ENCODE assay signal across 8 cellular contexts in the genomic region with DNA sequence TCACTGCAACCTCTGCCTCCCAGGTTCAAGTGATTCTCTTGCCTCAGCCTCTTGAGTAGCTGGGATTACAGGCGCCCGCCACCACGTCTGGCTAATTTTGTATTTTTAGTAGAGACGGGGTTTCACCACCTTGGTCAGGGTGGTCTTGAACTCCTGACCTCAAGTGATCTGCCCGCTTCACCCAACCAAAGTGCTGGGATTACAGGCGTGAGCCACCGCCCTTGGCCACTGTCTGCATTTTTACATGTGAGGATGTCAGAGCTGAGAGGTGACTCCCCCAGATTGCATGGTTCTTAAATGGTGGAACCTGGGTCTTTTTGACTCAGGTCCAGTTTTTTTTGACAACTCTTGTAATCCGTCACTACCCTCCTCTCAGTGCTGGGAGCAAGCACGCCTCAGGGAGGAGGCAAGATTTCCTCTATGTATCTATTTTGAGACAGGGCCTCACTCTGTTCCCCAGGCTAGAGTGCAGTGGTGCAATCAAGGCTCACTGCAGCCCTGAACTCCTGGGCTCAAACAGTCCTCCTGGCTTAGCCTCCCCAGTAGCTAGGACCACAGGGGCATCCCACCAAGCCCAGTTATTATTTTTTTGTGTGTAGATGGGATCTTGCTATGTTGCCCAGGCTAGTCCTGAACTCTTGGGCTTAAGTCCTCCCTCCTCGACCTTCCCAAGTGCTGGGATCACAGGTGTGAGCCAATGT. TPM values are rescaled to one million over a fixed set of nuclear protein-coding genes. Genes with fewer than 3 reads are reported as not detected.
DNase-seq lines count a peak whose midpoint lies in the region; ATAC-seq and TF ChIP-seq lines count a peak whose summit lies in the region.
"Had no signal": no experiment of that assay in that cellular context is flagged by ENCODE, and none has a peak within 500 bp of the region (broad histone marks: within the 10 kb centered on the region; RNA-seq: fewer than 3 reads in every experiment).

No MANE protein-coding gene starts in this region.

- peaks cover 37% of the 10 kb centered on the region for H3K4me1 Mint-ChIP-seq in stimulated activated memory B cell treated with anti-CD40 and anti-IgM and Interleukin-4, amounts not matched to agents 10 μg/mL and 1 μg/mL and 100 μg/mL, for 72 hours

- peak overlapping the region; percentile 84 for H3K27ac ChIP-seq in HCT116 (ENCODE audit: low read depth, low read length)
- H3K27ac ChIP-seq in WERI-Rb-1, result peak overlapping the region; percentile 99
- H3K27ac ChIP-seq in right atrium auricular region, result peak overlapping the region; percentile 95 to 97

- DNase-seq in HCT116 (ENCODE audit: low read depth, low spot score) (no peak), WERI-Rb-1 (no peak), right atrium auricular region (ENCODE audit: low spot score) (no peak), T-helper 9 cell (no peak)
- DNase-seq: NK-92 treated with Interleukin-12 subunit alpha and Interleukin-12 subunit beta, amount 100 ng/mL, for 24 hours had no signal

- H3K9me3 ChIP-seq in HCT116 (ENCODE audit: control insufficient read depth in 1 of 2, insufficient read depth in 1 of 2, low read depth in 1 of 2, low read length in 2 of 2), result no peaks in the 10 kb centered on the region
- H3K9me3 ChIP-seq in WERI-Rb-1 (ENCODE audit: severe bottlenecking), result no peaks in the 10 kb centered on the region
- H3K9me3 ChIP-seq in right atrium auricular region, result no peaks in the 10 kb centered on the region

- no peak for TF ChIP-seq CTCF in HCT116 (IDR thresholded peaks at IDR 0.05 in 2 of 3, conservative IDR thresholded peaks at IDR 0.05 in 1 of 3; ENCODE audit: borderline replicate concordance in 1 of 3, insufficient read depth in 1 of 3, low read depth in 2 of 3, low read length in 2 of 3)
- TF ChIP-seq CTCF in WERI-Rb-1 (IDR thresholded peaks at IDR 0.05; ENCODE audit: low read depth, low read length), result no peak
- TF ChIP-seq CTCF in right atrium auricular region (IDR thresholded peaks at IDR 0.05), result no peak

- H3K36me3 ChIP-seq in HCT116 (ENCODE audit: control insufficient read depth in 1 of 2, insufficient read depth in 2 of 2, low read length in 2 of 2) (peaks cover 21 to 47% of the 10 kb centered on the region in 2 experiments), WERI-Rb-1 (peaks cover 38% of the 10 kb centered on the region), right atrium auricular region (peaks cover 42% of the 10 kb centered on the region)

- H3K9ac ChIP-seq in HCT116 (ENCODE audit: low read length), result peak overlapping the region; percentile 97

- H3K79me2 ChIP-seq in HCT116 (ENCODE audit: insufficient read depth, low read length), result peaks cover 71% of the 10 kb centered on the region

- no peaks in the 10 kb centered on the region for H3K9me2 ChIP-seq in HCT116 (ENCODE audit: insufficient read depth)

- CTCF ChIA-PET in HCT116 (lab: Charles Lee), result no interaction called here

- no TSS peak for BruUV-seq in HCT116 (replicated peaks; lab: Mats Ljungman, UMichigan)

- H3K4me2 ChIP-seq in HCT116 (ENCODE audit: low read length), result peak overlapping the region; percentile 92

- intact Hi-C loops in HCT116 (cut with micrococcal nuclease), result no loop called here

- no peak for TF ChIP-seq RAD21 in HCT116 (IDR thresholded peaks at IDR 0.05; ENCODE audit: low read depth)

- H3K27me3 Mint-ChIP-seq in stimulated activated memory B cell treated with anti-CD40 and anti-IgM and Interleukin-4, amounts not matched to agents 10 μg/mL and 1 μg/mL and 100 μg/mL, for 72 hours, result no peaks in the 10 kb centered on the region

- ATAC-seq in HCT116 (peak; percentile 5), HG03520 (IDR thresholded peaks at IDR 0.05; ENCODE audit: unreplicated experiment) (no peak), GM21619 (IDR thresholded peaks at IDR 0.05; ENCODE audit: unreplicated experiment) (no peak)
- no peak for ATAC-seq in stimulated activated memory B cell treated with anti-CD40 and anti-IgM and Interleukin-4, amounts not matched to agents 10 μg/mL and 1 μg/mL and 100 μg/mL, for 72 hours

- H3K4me3 ChIP-seq in HCT116 (replicated peaks in 1 of 2; ENCODE audit: low read depth in 1 of 2, low read length in 2 of 2) (peak overlapping the region; percentile 97 to 98), WERI-Rb-1 (ENCODE audit: low read depth, low read length) (peak overlapping the region; percentile 76), right atrium auricular region (peak overlapping the region; percentile 90)

- POLR2A ChIA-PET in HCT116 (lab: Charles Lee), result interaction anchor here (2.4 kb wide), 1 partner anchor 15 kb away, joined by 31 read pairs; a partner anchor contains a TSS

- H3K4me1 ChIP-seq in HCT116 (ENCODE audit: control insufficient read depth in 1 of 2, insufficient read depth in 2 of 2, low read length in 2 of 2) (peaks cover 13 to 27% of the 10 kb centered on the region in 2 experiments), right atrium auricular region (peaks cover 0 to 45% of the 10 kb centered on the region in 2 donors)

- H3K36me3 Mint-ChIP-seq in stimulated activated memory B cell treated with anti-CD40 and anti-IgM and Interleukin-4, amounts not matched to agents 10 μg/mL and 1 μg/mL and 100 μg/mL, for 72 hours, result peaks cover 52% of the 10 kb centered on the region

- peak overlapping the region; percentile 97 for H3K27ac Mint-ChIP-seq in stimulated activated memory B cell treated with anti-CD40 and anti-IgM and Interleukin-4, amounts not matched to agents 10 μg/mL and 1 μg/mL and 100 μg/mL, for 72 hours

- no peak for TF ChIP-seq POLR2A in HCT116 (IDR thresholded peaks at IDR 0.05; ENCODE audit: borderline replicate concordance, extremely low read depth, insufficient read depth, insufficient read length)

- H3K9me3 Mint-ChIP-seq in stimulated activated memory B cell treated with anti-CD40 and anti-IgM and Interleukin-4, amounts not matched to agents 10 μg/mL and 1 μg/mL and 100 μg/mL, for 72 hours, result no peaks in the 10 kb centered on the region

- H4K20me1 ChIP-seq in HCT116 (ENCODE audit: insufficient read depth), result peaks cover 9% of the 10 kb centered on the region; the same call in 1 of the 2 replicates

- peak overlapping the region; percentile 96 for H3K4me3 Mint-ChIP-seq in stimulated activated memory B cell treated with anti-CD40 and anti-IgM and Interleukin-4, amounts not matched to agents 10 μg/mL and 1 μg/mL and 100 μg/mL, for 72 hours

- RAD21 ChIA-PET in HCT116 (lab: Charles Lee; ENCODE audit: low non-redundant PET in 1 of 2, low total read pairs in 2 of 2, uncharacterized antibody in 2 of 2, unreplicated experiment in 2 of 2), result no interaction called here

- no peak overlapping the region for H2AFZ ChIP-seq in HCT116 (ENCODE audit: low read depth, low read length, poor library complexity, severe bottlenecking)

- H3K27me3 ChIP-seq in HCT116 (ENCODE audit: insufficient read depth, low read length) (no peaks in the 10 kb centered on the region), WERI-Rb-1 (ENCODE audit: insufficient read depth, low read depth, severe bottlenecking) (no peaks in the 10 kb centered on the region), right atrium auricular region (no peaks in the 10 kb centered on the region)

TF ChIP-seq in HCT116, 20 proteins besides CTCF, POLR2A, EP300 and RAD21:
- TF ChIP-seq, protein P1, sequence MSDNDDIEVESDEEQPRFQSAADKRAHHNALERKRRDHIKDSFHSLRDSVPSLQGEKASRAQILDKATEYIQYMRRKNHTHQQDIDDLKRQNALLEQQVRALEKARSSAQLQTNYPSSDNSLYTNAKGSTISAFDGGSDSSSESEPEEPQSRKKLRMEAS (IDR thresholded peaks at IDR 0.05), result no peak
- no peak for TF ChIP-seq JUND (IDR thresholded peaks at IDR 0.05)

RNA-seq across cellular contexts. Expression of a gene that starts 1.2 kb away (rescaled TPM):
- 252 TPM for total RNA-seq in HCT116 (2021; ENCODE audit: unreplicated experiment)
- polyA plus RNA-seq in HCT116 (2012), result 143 and 146 TPM in 2 replicates
- 10 to 100 TPM; 33.4 to 49.6 TPM for total RNA-seq in right atrium auricular region

RNA-seq across cellular contexts. Expression of a gene that starts 6.6 kb away (rescaled TPM):
- total RNA-seq in HCT116 (2021; ENCODE audit: unreplicated experiment) (102 TPM), right atrium auricular region (10 to 100 TPM; 41.6 to 64.4 TPM)
- polyA plus RNA-seq in HCT116 (2012), result 99.7 and 124 TPM in 2 replicates

RNA-seq across cellular contexts. Expression of a gene that starts 15.8 kb away (rescaled TPM):
- total RNA-seq in HCT116 (2021; ENCODE audit: unreplicated experiment) (5.6 TPM), right atrium auricular region (1 to 10 TPM; 3.0 to 3.7 TPM)
- 2.4 and 3.1 TPM in 2 replicates for polyA plus RNA-seq in HCT116 (2012)

RNA-seq across cellular contexts. Expression of a gene that starts 21.2 kb away (rescaled TPM):
- 24.6 TPM for total RNA-seq in HCT116 (2021; ENCODE audit: unreplicated experiment)
- 14.7 and 15.4 TPM in 2 replicates for polyA plus RNA-seq in HCT116 (2012)
- 1 to 10 TPM; 5.0 to 9.0 TPM for total RNA-seq in right atrium auricular region

RNA-seq across cellular contexts. Expression of a gene that starts 21.9 kb away (rescaled TPM):
- total RNA-seq in HCT116 (2021; ENCODE audit: unreplicated experiment), result 1.8 TPM
- polyA plus RNA-seq in HCT116 (2012), result 0.57 and 0.86 TPM in 2 replicates
- 10 to 100 TPM in 1 of 2 donors, 1 to 10 TPM in 1; 5.4 to 33.0 TPM for total RNA-seq in right atrium auricular region
